1 cellular context compared by ENCODE assay signal in the genomic region with DNA sequence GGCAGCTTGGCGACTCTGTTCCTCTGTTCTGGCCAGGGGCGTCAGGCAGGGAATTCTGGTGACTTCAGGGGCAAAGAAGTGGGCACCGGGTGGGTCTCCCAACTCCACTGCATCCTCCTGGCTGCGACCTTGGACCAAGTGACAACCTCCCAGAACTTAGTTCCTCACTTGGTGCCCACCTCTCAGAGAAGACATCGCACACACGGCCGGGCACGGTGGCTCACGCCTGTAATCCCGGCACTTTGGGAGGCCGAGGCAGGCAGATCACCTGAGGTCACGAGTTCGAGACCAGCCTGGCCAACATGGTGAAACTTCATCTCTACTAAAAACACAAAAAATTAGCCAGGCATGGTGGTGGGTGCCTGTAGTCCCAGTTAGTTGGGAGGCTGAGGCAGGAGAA.
TF ChIP-seq lines count a peak whose summit lies in the region.

No MANE protein-coding gene starts in this region.

TF ChIP-seq in GM12878, 131 proteins besides CTCF, POLR2A, EP300 and RAD21:
- TF ChIP-seq ZBED1 (IDR thresholded peaks at IDR 0.05; ENCODE audit: borderline replicate concordance) (0 out of 2 replicates have a peak, but pooled peaks have one; percentile 5), SMAD5 (IDR thresholded peaks at IDR 0.05; ENCODE audit: low read depth) (0 out of 2 replicates have a peak, but pooled peaks have one; percentile 22)
